ENCODE assay signal across 8 cellular contexts in genomic region chr19:2041686-2042484, GRCh38. TPM values are rescaled to one million over a fixed set of nuclear protein-coding genes. Genes with fewer than 3 reads are reported as not detected.
DNase-seq lines count a peak whose midpoint lies in the region; ATAC-seq and TF ChIP-seq lines count a peak whose summit lies in the region.

No MANE protein-coding gene starts in this region.

- peak overlapping the region; percentile 99 for H3K27ac ChIP-seq in angular gyrus (ENCODE audit: low read depth, low read length)
- H3K27ac ChIP-seq in left ventricle myocardium inferior (replicated peaks): peak overlapping the region; percentile 100
- H3K27ac ChIP-seq in psoas muscle: peak overlapping the region; percentile 98
- H3K27ac ChIP-seq in upper lobe of right lung: peak overlapping the region; percentile 86

- DNase-seq in GM06990 (ENCODE audit: extremely low read depth, insufficient read length) (peak; percentile 99), NCI-H1417 treated with DMSO at 0.1 percent for 48 hours (lab: John Stamatoyannopoulos, UW) (peak; percentile 79), T-helper 1 cell (peak; percentile 98 to 100 (median 100)), left ventricle myocardium inferior (peak; percentile 98), psoas muscle (peak; percentile 98 to 99), upper lobe of right lung (peak; percentile 100)

- WGBS in psoas muscle, 3 donors: 9 to 11% (median 9%) methylated on average over 53 to 77 of the region's 77 CpGs

- H3K4me3 ChIP-seq in GM06990 (replicated peaks; ENCODE audit: low read depth, low read length) (peak overlapping the region; percentile 62), left ventricle myocardium inferior (peak overlapping the region; percentile 56), psoas muscle (peak overlapping the region; percentile 61), upper lobe of right lung (peak overlapping the region; percentile 36)

- H3K27me3 ChIP-seq in GM06990 (replicated peaks; ENCODE audit: control insufficient read depth, insufficient read depth, low read length): no peaks in the 10 kb centered on the region
- H3K27me3 ChIP-seq in left ventricle myocardium inferior (ENCODE audit: low read depth): no peaks in the 10 kb centered on the region
- no peaks in the 10 kb centered on the region for H3K27me3 ChIP-seq in psoas muscle (ENCODE audit: insufficient read depth in 3 of 3, low read length in 2 of 3)
- H3K27me3 ChIP-seq in upper lobe of right lung: no peaks in the 10 kb centered on the region

- H3K9me3 ChIP-seq in left ventricle myocardium inferior (replicated peaks) (no peaks in the 10 kb centered on the region), psoas muscle (no peaks in the 10 kb centered on the region), upper lobe of right lung (no peaks in the 10 kb centered on the region)

- TF ChIP-seq CTCF in GM06990 (IDR thresholded peaks at IDR 0.05; ENCODE audit: insufficient read depth, low read length, poor library complexity, severe bottlenecking) (no peak), left ventricle myocardium inferior (IDR thresholded peaks at IDR 0.05; ENCODE audit: borderline replicate concordance) (no peak), psoas muscle (IDR thresholded peaks at IDR 0.05) (no peak), upper lobe of right lung (IDR thresholded peaks at IDR 0.05) (no peak)

- peak; percentile 55 for ATAC-seq in HG02610 (IDR thresholded peaks at IDR 0.05; ENCODE audit: unreplicated experiment)
- peak; percentile 66 to 82 (median 74) for ATAC-seq in psoas muscle
- peak; percentile 93 for ATAC-seq in upper lobe of right lung

- intact Hi-C loops in left ventricle myocardium inferior (cut with micrococcal nuclease): no loop called here
- intact Hi-C loops in psoas muscle (cut with DNase I): no loop called here
- intact Hi-C loops in upper lobe of right lung (cut with DNase I): no loop called here

- H3K4me1 ChIP-seq in left ventricle myocardium inferior: peaks cover 85% of the 10 kb centered on the region
- H3K4me1 ChIP-seq in psoas muscle: peaks cover 74% of the 10 kb centered on the region
- peaks cover 62% of the 10 kb centered on the region for H3K4me1 ChIP-seq in upper lobe of right lung

- H3K36me3 ChIP-seq in GM06990 (ENCODE audit: control insufficient read depth, insufficient read depth, low read length): peaks cover 65% of the 10 kb centered on the region
- peaks cover 77% of the 10 kb centered on the region for H3K36me3 ChIP-seq in left ventricle myocardium inferior
- peaks cover 11 to 73% of the 10 kb centered on the region in 2 donors for H3K36me3 ChIP-seq in psoas muscle (ENCODE audit: insufficient read depth in 1 of 2, low read depth in 1 of 2)
- H3K36me3 ChIP-seq in upper lobe of right lung: peaks cover 82% of the 10 kb centered on the region

RNA-seq across cellular contexts. Expression of gene MKNK2, which starts 9.2 kb away (rescaled TPM):
- total RNA-seq in left ventricle myocardium inferior: 200 TPM
- 1,000 to 10,000 TPM in 2 of 4 donors, 100 to 1,000 TPM in 2; 793 to 2,795 (median 946) TPM for total RNA-seq in psoas muscle
- polyA plus RNA-seq in psoas muscle: 1,000 to 10,000 TPM in 2 of 3 donors, 100 to 1,000 TPM in 1; 888 to 1,268 (median 1,190) TPM
- total RNA-seq in upper lobe of right lung: 314 TPM

RNA-seq across cellular contexts. Expression of gene BTBD2, which starts 26.4 kb away (rescaled TPM):
- 53.4 TPM for total RNA-seq in left ventricle myocardium inferior
- 10 to 100 TPM; 56.3 to 68.4 (median 61.9) TPM for total RNA-seq in psoas muscle
- polyA plus RNA-seq in psoas muscle: 10 to 100 TPM; 30.1 to 49.0 (median 36.6) TPM
- 56.5 TPM for total RNA-seq in upper lobe of right lung

RNA-seq across cellular contexts. Expression of gene MOB3A, which starts 54.2 kb away (rescaled TPM):
- total RNA-seq in left ventricle myocardium inferior (16.1 TPM), psoas muscle (10 to 100 TPM in 3 of 4 donors, 1 to 10 TPM in 1; 9.9 to 19.8 (median 17.2) TPM), upper lobe of right lung (58.8 TPM)
- polyA plus RNA-seq in psoas muscle: 10 to 100 TPM in 2 of 3 donors, 1 to 10 TPM in 1; 8.3 to 13.5 (median 11.3) TPM

RNA-seq across cellular contexts. Expression of gene IZUMO4, which starts 54.8 kb away (rescaled TPM):
- 2.8 TPM for total RNA-seq in left ventricle myocardium inferior
- total RNA-seq in psoas muscle: 1 to 10 TPM in 3 of 4 donors, under 1 TPM in 1; 0.89 to 2.8 (median 1.4) TPM
- 1 to 10 TPM in 2 of 3 donors, under 1 TPM in 1; 0.69 to 3.0 (median 2.0) TPM for polyA plus RNA-seq in psoas muscle
- 6.8 TPM for total RNA-seq in upper lobe of right lung

Comparison
In these comparisons a context has a peak if more than half of its experiments do, and no peak if none do; other contexts are left out.
1. Peak in every context shown above with its lines: DNase-seq, ATAC-seq, H3K4me3 ChIP-seq and H3K27ac ChIP-seq.